10 cellular contexts compared by ENCODE assay signal in the genomic region with DNA sequence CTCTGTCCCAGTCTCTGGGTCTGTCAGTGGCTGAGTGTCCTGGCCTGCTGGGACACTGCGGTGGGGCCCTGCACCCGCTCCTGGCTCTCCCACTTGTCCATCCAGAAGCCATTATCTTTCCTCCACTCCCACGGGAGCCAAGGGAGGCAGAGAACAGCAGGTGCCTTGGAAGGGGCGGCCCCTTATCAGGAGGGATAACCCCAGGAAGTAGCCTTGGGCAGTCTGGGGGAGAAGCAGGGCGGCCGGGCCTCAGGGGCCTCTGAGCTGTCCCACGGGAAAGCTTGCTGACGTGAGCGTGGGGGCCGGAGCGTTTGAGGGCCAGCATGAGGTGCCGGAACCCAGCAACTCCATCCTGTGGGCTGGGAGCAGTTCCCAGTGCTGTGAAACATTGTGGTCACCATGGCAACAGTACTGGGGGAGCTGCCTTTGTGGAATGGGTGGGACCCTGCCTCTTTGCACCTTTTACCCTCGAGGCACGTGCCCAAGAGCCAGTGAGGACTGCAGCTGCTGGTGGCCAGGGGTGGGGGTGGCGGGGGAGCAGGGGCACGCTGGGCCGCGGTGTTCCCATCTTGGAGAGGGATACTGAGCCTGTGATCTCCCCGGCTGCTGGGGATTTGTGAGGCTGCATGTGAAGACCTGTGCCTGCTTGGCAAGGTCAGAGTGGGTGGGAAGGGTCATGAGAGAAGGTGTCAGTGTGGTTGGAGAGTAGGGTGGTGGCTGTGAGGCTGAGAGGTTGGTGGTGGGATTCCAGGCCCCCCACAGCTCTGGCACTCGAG. TPM values are rescaled to one million over a fixed set of nuclear protein-coding genes. Genes with fewer than 3 reads are reported as not detected.
DNase-seq lines count a peak whose midpoint lies in the region; ATAC-seq and TF ChIP-seq lines count a peak whose summit lies in the region.
"Had no signal": no experiment of that assay in that cellular context is flagged by ENCODE, and none has a peak within 500 bp of the region (broad histone marks: within the 10 kb centered on the region; RNA-seq: fewer than 3 reads in every experiment).

No MANE protein-coding gene starts in this region.

- 76 to 80% methylated on average over 18 to 20 of the region's 20 CpGs for WGBS in body of pancreas, 2 donors

- intact Hi-C loops in body of pancreas (cut with DNase I), result no loop called here
- intact Hi-C loops in left lung (cut with DNase I), result no loop called here
- intact Hi-C loops in upper lobe of right lung (cut with DNase I), result no loop called here

- H3K4me1 ChIP-seq in body of pancreas, result no peaks in the 10 kb centered on the region
- peaks cover 10 to 22% of the 10 kb centered on the region in 2 donors for H3K4me1 ChIP-seq in left lung
- peaks cover 23% of the 10 kb centered on the region for H3K4me1 ChIP-seq in upper lobe of right lung

- DNase-seq in NCI-H82 (lab: John Stamatoyannopoulos, UW) (peak; percentile 54), NCI-H82 treated with DMSO at 0.1 percent for 48 hours (lab: John Stamatoyannopoulos, UW; ENCODE audit: unreplicated experiment) (no peak), body of pancreas (peak; percentile 30 to 49 (median 34)), left lung (peak in 1 of 2 donors; percentile 65), upper lobe of right lung (no peak), cortex of kidney (lab: John Stamatoyannopoulos, UW) (no peak), globus pallidus (ENCODE audit: low spot score) (no peak)
- DNase-seq in stimulated activated CD4-positive, alpha-beta T cell treated with anti-CD3 and anti-CD28 coated beads, Interleukin-4, amount 100 ng/mL, for 1 hour, result no peak
- DNase-seq: cerebellar nuclear complex had no signal

- H3K27ac ChIP-seq in body of pancreas, result peak overlapping the region in 1 of 4 donors; percentile 73
- H3K27ac ChIP-seq in left lung, result peak overlapping the region in 1 of 2 donors; percentile 44
- peak overlapping the region; percentile 72 for H3K27ac ChIP-seq in upper lobe of right lung

- H3K4me3 ChIP-seq in body of pancreas, result no peak overlapping the region
- no peak overlapping the region for H3K4me3 ChIP-seq in left lung
- no peak overlapping the region for H3K4me3 ChIP-seq in upper lobe of right lung
- H3K4me3 ChIP-seq: skin epidermis had no signal

- no peak for TF ChIP-seq POLR2A in body of pancreas (IDR thresholded peaks at IDR 0.05)

- peak; percentile 31 for ATAC-seq in body of pancreas
- ATAC-seq in left lung, result peak; percentile 26
- no peak for ATAC-seq in upper lobe of right lung

- no peaks in the 10 kb centered on the region for H3K36me3 ChIP-seq in body of pancreas (replicated peaks in 1 of 2; ENCODE audit: insufficient read depth in 1 of 2, low read depth in 2 of 2)
- no peaks in the 10 kb centered on the region for H3K36me3 ChIP-seq in left lung
- no peaks in the 10 kb centered on the region for H3K36me3 ChIP-seq in upper lobe of right lung

- H3K27me3 ChIP-seq in body of pancreas (no peaks in the 10 kb centered on the region), left lung (no peaks in the 10 kb centered on the region), upper lobe of right lung (no peaks in the 10 kb centered on the region)

- no peak for TF ChIP-seq CTCF in body of pancreas (IDR thresholded peaks at IDR 0.05)
- TF ChIP-seq CTCF in left lung (IDR thresholded peaks at IDR 0.05), result no peak
- TF ChIP-seq CTCF in upper lobe of right lung (IDR thresholded peaks at IDR 0.05), result no peak

- H3K9me3 ChIP-seq in body of pancreas (no peaks in the 10 kb centered on the region), left lung (no peaks in the 10 kb centered on the region), upper lobe of right lung (no peaks in the 10 kb centered on the region)

RNA-seq across cellular contexts. Expression of gene KLHL26, which starts 20.9 kb away (rescaled TPM):
- total RNA-seq in body of pancreas (1 to 10 TPM; 3.6 to 8.9 TPM), left lung (10 to 100 TPM in 1 of 2 donors, 1 to 10 TPM in 1; 9.0 to 10.4 TPM), upper lobe of right lung (11.8 TPM)

RNA-seq across cellular contexts. Expression of gene CRTC1, which starts 25.7 kb away (rescaled TPM):
- 1 to 10 TPM; 4.9 to 6.5 TPM for total RNA-seq in body of pancreas
- 10 to 100 TPM; 11.3 to 13.8 TPM for total RNA-seq in left lung
- total RNA-seq in upper lobe of right lung, result 13.8 TPM

RNA-seq across cellular contexts. Expression of gene TMEM59L, which starts 45.1 kb away (rescaled TPM):
- total RNA-seq in body of pancreas (1 to 10 TPM in 1 of 2 donors, under 1 TPM in 1; 0.66 to 2.1 TPM), left lung (1 to 10 TPM; 1.6 to 4.9 TPM), upper lobe of right lung (2.2 TPM)

RNA-seq across cellular contexts. Expression of gene CRLF1, which starts 51.2 kb away (rescaled TPM):
- total RNA-seq in body of pancreas, result 10 to 100 TPM; 23.3 to 40.2 TPM
- total RNA-seq in left lung, result 10 to 100 TPM; 22.5 to 44.7 TPM
- 23.4 TPM for total RNA-seq in upper lobe of right lung

Comparison
In these comparisons a context has a peak if more than half of its experiments do, and no peak if none do; other contexts are left out.
1. DNase-seq: peak in NCI-H82 (single experiment) and body of pancreas (4 of 4); none in NCI-H82 treated with DMSO at 0.1 percent for 48 hours (single experiment), upper lobe of right lung (single experiment), cortex of kidney (single experiment), stimulated activated CD4-positive, alpha-beta T cell treated with anti-CD3 and anti-CD28 coated beads, Interleukin-4, amount 100 ng/mL, for 1 hour (single experiment) and globus pallidus (single experiment).